ENCODE assay signal across 28 cellular contexts in the genomic region with DNA sequence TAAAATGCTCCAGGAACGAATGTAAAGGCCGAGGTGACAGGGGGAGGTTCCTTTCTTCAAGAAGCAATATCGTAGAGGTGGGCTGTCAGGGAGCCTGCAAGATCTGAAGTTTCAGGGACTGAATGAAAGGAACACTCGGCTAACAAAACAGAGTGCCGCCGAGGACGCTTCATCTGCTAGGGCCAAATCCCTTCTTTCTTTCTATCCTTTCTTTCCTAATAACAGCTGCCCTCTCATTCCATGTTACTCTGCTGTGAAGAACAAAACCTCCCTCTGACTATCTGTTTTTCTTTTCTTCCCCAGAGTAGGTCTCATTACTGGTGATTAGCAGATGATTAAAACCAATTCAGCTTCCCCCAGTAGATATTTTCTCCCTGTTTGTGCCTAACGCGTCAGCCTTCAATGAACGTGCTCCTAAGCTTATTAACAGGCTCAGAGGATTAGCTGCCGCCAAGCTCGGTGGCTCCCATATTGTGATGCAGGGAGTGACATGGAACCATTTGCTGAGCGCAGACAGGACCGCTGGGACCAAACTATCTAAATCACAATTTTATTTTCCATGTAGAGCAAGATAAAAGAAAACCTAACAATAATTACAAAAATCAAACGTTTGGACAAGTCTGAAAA.
DNase-seq lines count a peak whose midpoint lies in the region; ATAC-seq and TF ChIP-seq lines count a peak whose summit lies in the region.
"Had no signal": no experiment of that assay in that cellular context is flagged by ENCODE, and none has a peak within 500 bp of the region (broad histone marks: within the 10 kb centered on the region; RNA-seq: fewer than 3 reads in every experiment).

No MANE protein-coding gene starts in this region.

- no peak for ATAC-seq in GM21390 (IDR thresholded peaks at IDR 0.05; ENCODE audit: unreplicated experiment)
- ATAC-seq: CD8-positive, alpha-beta T cell; Right ventricle myocardium inferior; SK-N-SH treated with all-trans-retinoic acid at 6 μM for 48 hours had no signal

- H3K79me1 ChIP-seq in mesendoderm (ENCODE audit: low read length), result no peaks in the 10 kb centered on the region

- H3K4me3 Mint-ChIP-seq in brain, result peak overlapping the region; percentile 21 to 84 (median 70)
- H3K4me3 Mint-ChIP-seq: B cell; CD8-positive, alpha-beta T cell had no signal

- H4K5ac ChIP-seq in mesendoderm (ENCODE audit: low read length), result no peak overlapping the region

- peaks cover 4% of the 10 kb centered on the region for H3K27me3 Mint-ChIP-seq in brain
- H3K27me3 Mint-ChIP-seq: B cell had no signal

- H3K27ac Mint-ChIP-seq in brain, result peak overlapping the region; percentile 43 to 98 (median 89)
- H3K27ac Mint-ChIP-seq: B cell; CD8-positive, alpha-beta T cell had no signal

- no peaks in the 10 kb centered on the region for H3K36me3 ChIP-seq in mesendoderm (ENCODE audit: control insufficient read depth, insufficient read depth, low read length)
- H3K36me3 ChIP-seq: SJCRH30 had no signal

- no peak overlapping the region for H2BK5ac ChIP-seq in mesendoderm (ENCODE audit: low read length)

- H3K27ac ChIP-seq in mesendoderm (ENCODE audit: low read depth, low read length), result no peak overlapping the region
- H3K27ac ChIP-seq: C4-2B, HL-60, PC-9, SJCRH30 had no signal

- no peaks in the 10 kb centered on the region for H3K4me1 ChIP-seq in mesendoderm (ENCODE audit: control insufficient read depth, low read depth, low read length)
- H3K4me1 ChIP-seq: Caco-2, SJCRH30 had no signal

- H2BK15ac ChIP-seq in mesendoderm (replicated peaks; ENCODE audit: low read depth), result no peak overlapping the region

- no peak overlapping the region for H3K23ac ChIP-seq in mesendoderm (ENCODE audit: low read length)

- H3K56ac ChIP-seq in mesendoderm (ENCODE audit: low read length), result no peak overlapping the region

- no peak overlapping the region for H2BK120ac ChIP-seq in mesendoderm (ENCODE audit: low read depth, low read length)

- H3K9me3 Mint-ChIP-seq in brain, result peaks cover 4 to 13% (median 7%) of the 10 kb centered on the region in 5 experiments

- peaks cover 60% of the 10 kb centered on the region for H3K4me1 Mint-ChIP-seq in brain
- H3K4me1 Mint-ChIP-seq: B cell had no signal

- WGBS in mesendoderm (ENCODE audit: extremely low coverage, insufficient coverage, low lambda C conversion rate), result no CpG with 5 or more reads among the region's 15 CpGs

- H3K4ac ChIP-seq in mesendoderm (ENCODE audit: low read depth, low read length), result no peak overlapping the region

- TF ChIP-seq CTCF in brain (conservative IDR thresholded peaks at IDR 0.05), result no peak
- no peak for TF ChIP-seq CTCF in retinal pigment epithelial cell (conservative IDR thresholded peaks at IDR 0.05; ENCODE audit: low read depth, low read length)

- no peaks in the 10 kb centered on the region for H3K27me3 ChIP-seq in mesendoderm (ENCODE audit: insufficient read depth, low read length, poor library complexity)
- H3K27me3 ChIP-seq: SJCRH30 had no signal

- H3K9ac ChIP-seq in mesendoderm (ENCODE audit: low read length), result no peak overlapping the region

- no peaks in the 10 kb centered on the region for H3K79me2 ChIP-seq in mesendoderm (ENCODE audit: control insufficient read depth, insufficient read depth, low read length)

- no peak overlapping the region for H3K18ac ChIP-seq in mesendoderm (ENCODE audit: low read length)

- no peak overlapping the region for H3K4me3 ChIP-seq in mesendoderm (ENCODE audit: low read length)
- H3K4me3 ChIP-seq in retinal pigment epithelial cell (ENCODE audit: low read length), result no peak overlapping the region
- H3K4me3 ChIP-seq: PC-9, SJCRH30 had no signal

- H2AK5ac ChIP-seq in mesendoderm (ENCODE audit: low read length), result no peak overlapping the region

- H3K36me3 Mint-ChIP-seq in brain, result peaks cover 4% of the 10 kb centered on the region
- H3K36me3 Mint-ChIP-seq: CD8-positive, alpha-beta T cell had no signal

- no peak overlapping the region for H4K8ac ChIP-seq in mesendoderm (ENCODE audit: low read depth, low read length)

- peak; percentile 49 for DNase-seq in NCI-H524 treated with DMSO at 0.1 percent for 48 hours (lab: John Stamatoyannopoulos, UW)
- DNase-seq in mesendoderm, result peak; percentile 60
- peak; percentile 9 for DNase-seq in retinal pigment epithelial cell (ENCODE audit: low read depth)
- no peak for DNase-seq in NCI-H526 (lab: John Stamatoyannopoulos, UW)
- no peak for DNase-seq in activated CD8-positive, alpha-beta memory T cell treated with anti-CD3 and anti-CD28 coated beads, Interleukin-2, amount 50 U/mL, for 4 hours
- no peak for DNase-seq in NCI-H146 treated with DMSO at 0.1 percent for 48 hours (lab: John Stamatoyannopoulos, UW; ENCODE audit: unreplicated experiment)
- DNase-seq: Caco-2; CD8-positive, alpha-beta T cell; DMS79 treated with DMSO at 0.1 percent for 48 hours; GF-D8; Karpas-422; NCI-H1092; NCI-H1417 treated with DMSO at 0.1 percent for 48 hours; NCI-H187; NCI-H2081 treated with DMSO at 0.1 percent for 48 hours; NCI-H2171; NCI-H226; NCI-H510A; NCI-H774; PC-9; SJCRH30 had no signal

- H3K4me2 ChIP-seq in mesendoderm (ENCODE audit: low read length), result no peak overlapping the region
- H3K4me2 ChIP-seq: PC-9 had no signal

Comparison
In these comparisons a context has a peak if more than half of its experiments do, and no peak if none do; other contexts are left out.
1. DNase-seq: peak in NCI-H524 treated with DMSO at 0.1 percent for 48 hours (single experiment), mesendoderm (single experiment) and retinal pigment epithelial cell (single experiment); none in NCI-H526 (0 of 2), activated CD8-positive, alpha-beta memory T cell treated with anti-CD3 and anti-CD28 coated beads, Interleukin-2, amount 50 U/mL, for 4 hours (single experiment) and NCI-H146 treated with DMSO at 0.1 percent for 48 hours (single experiment).